Comparison of ENCODE assay signal across 10 cellular contexts in the genomic region with DNA sequence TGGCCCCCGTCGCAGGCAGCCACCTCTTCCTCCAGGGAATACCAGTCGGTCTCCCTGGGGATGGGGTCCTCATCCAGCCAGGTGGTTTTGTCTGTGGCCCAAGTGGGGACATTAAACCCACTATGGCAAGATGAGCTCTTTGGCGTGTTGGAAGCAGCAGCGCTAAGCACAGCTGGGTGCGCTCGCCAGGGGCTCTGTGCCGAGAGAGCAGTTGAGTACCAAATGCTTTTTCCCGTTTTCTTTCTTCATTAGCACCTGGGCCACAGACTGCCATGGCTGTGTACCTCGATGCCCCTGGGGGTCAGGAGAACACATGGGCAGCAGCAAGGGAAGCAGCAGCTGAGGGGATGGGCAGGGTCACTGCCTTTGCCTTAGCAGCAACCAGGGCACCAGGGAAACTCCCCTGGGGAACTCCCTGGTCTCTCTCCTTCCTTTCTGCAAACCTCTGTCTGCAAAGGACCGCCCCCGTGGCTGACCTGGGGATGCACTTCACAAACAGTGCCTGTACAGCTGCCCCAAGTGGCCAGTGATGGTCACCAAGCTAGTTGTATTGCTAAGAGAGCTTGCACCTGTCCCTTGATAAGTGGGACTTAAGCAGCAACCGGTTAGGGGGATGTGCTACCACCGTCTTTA. TPM values are rescaled to one million over a fixed set of nuclear protein-coding genes. Genes with fewer than 3 reads are reported as not detected.
A peak's percentile ranks its signal among the peaks of the same experiment; 100 is the strongest.
DNase-seq lines count a peak whose midpoint lies in the region; ATAC-seq and TF ChIP-seq lines count a peak whose summit lies in the region.
"Had no signal": no experiment of that assay in that cellular context is flagged by ENCODE, and none has a peak within 500 bp of the region (broad histone marks: within the 10 kb centered on the region; RNA-seq: fewer than 3 reads in every experiment).

No MANE protein-coding gene starts in this region.

- CTCF ChIA-PET in CD4-positive, alpha-beta memory T cell (lab: Charles Lee; ENCODE audit: partially characterized antibody), result no interaction called here
- CTCF ChIA-PET in PC-3 (lab: Charles Lee), result no interaction called here

- no TSS peak for BruUV-seq in PC-3 (replicated peaks; lab: Mats Ljungman, UMichigan)

- H3K9me3 ChIP-seq in CD4-positive, alpha-beta memory T cell (ENCODE audit: control insufficient read depth in 1 of 2, low read length in 2 of 2), result no peaks in the 10 kb centered on the region
- no peaks in the 10 kb centered on the region for H3K9me3 ChIP-seq in smooth muscle cell (replicated peaks; ENCODE audit: low read depth)
- H3K9me3 ChIP-seq in PC-3 (ENCODE audit: low read length), result no peaks in the 10 kb centered on the region

- H3K27ac Mint-ChIP-seq in CD4-positive, alpha-beta memory T cell, result peak overlapping the region in 3 of 7 donors; percentile 17 to 47 (median 37)
- H3K27ac Mint-ChIP-seq: nephron had no signal

- H3K4me3 Mint-ChIP-seq in CD4-positive, alpha-beta memory T cell, result no peak overlapping the region
- H3K4me3 Mint-ChIP-seq: nephron had no signal

- intact Hi-C loops in CD4-positive, alpha-beta memory T cell (cut with micrococcal nuclease), result no loop called here
- intact Hi-C loops in PC-3 (cut with micrococcal nuclease), result no loop called here

- H3K4me3 ChIP-seq in CD4-positive, alpha-beta memory T cell (ENCODE audit: low read length in 2 of 2), result no peak overlapping the region
- H3K4me3 ChIP-seq in smooth muscle cell, result no peak overlapping the region
- H3K4me3 ChIP-seq in PC-3 (ENCODE audit: low read length), result no peak overlapping the region
- H3K4me3 ChIP-seq: SK-N-MC had no signal

- H3K79me2 ChIP-seq in smooth muscle cell (ENCODE audit: low read depth), result no peaks in the 10 kb centered on the region
- H3K79me2 ChIP-seq in PC-3 (ENCODE audit: low read length), result no peaks in the 10 kb centered on the region

- ATAC-seq in GM18858 (IDR thresholded peaks at IDR 0.05; ENCODE audit: unreplicated experiment) (peak; percentile 95), HG02763 (IDR thresholded peaks at IDR 0.05; ENCODE audit: unreplicated experiment) (peak; percentile 88), PC-3 (no peak)

- peaks cover 3 to 21% (median 12%) of the 10 kb centered on the region in 4 donors for H3K4me1 Mint-ChIP-seq in CD4-positive, alpha-beta memory T cell
- H3K4me1 Mint-ChIP-seq: nephron had no signal

- H4K20me1 ChIP-seq in smooth muscle cell (ENCODE audit: low read depth), result no peaks in the 10 kb centered on the region
- no peaks in the 10 kb centered on the region for H4K20me1 ChIP-seq in PC-3 (ENCODE audit: low read length)

- H3K9me2 ChIP-seq in PC-3 (replicated peaks; ENCODE audit: low read length), result no peaks in the 10 kb centered on the region

- H3K36me3 Mint-ChIP-seq in CD4-positive, alpha-beta memory T cell, result peaks cover 8 to 10% of the 10 kb centered on the region in 2 donors

- H3K9me3 Mint-ChIP-seq in CD4-positive, alpha-beta memory T cell, result peaks cover 0 to 2% (median 0%) of the 10 kb centered on the region in 8 donors

- H3K4me2 ChIP-seq in smooth muscle cell (no peak overlapping the region), PC-3 (ENCODE audit: low read length) (no peak overlapping the region)

- H3K9ac ChIP-seq in smooth muscle cell (ENCODE audit: low read depth) (no peak overlapping the region), PC-3 (ENCODE audit: low read length) (no peak overlapping the region)

- peak in 4 of 5 donors; percentile 6 to 55 (median 16) for DNase-seq in CD4-positive, alpha-beta memory T cell
- peak; percentile 14 for DNase-seq in SHP77 treated with DMSO at 0.1 percent for 48 hours (lab: John Stamatoyannopoulos, UW)
- DNase-seq in smooth muscle cell (lab: John Stamatoyannopoulos, UW; ENCODE audit: unreplicated experiment), result no peak
- DNase-seq in HUDEP-2 (lab: John Stamatoyannopoulos, UW; ENCODE audit: unreplicated experiment in 76 of 76), result no peak
- no peak for DNase-seq in PC-3
- no peak for DNase-seq in foreskin melanocyte

- H2AFZ ChIP-seq in smooth muscle cell (ENCODE audit: low read depth) (no peak overlapping the region), PC-3 (ENCODE audit: low read length) (no peak overlapping the region)

- no peaks in the 10 kb centered on the region for H3K36me3 ChIP-seq in CD4-positive, alpha-beta memory T cell (ENCODE audit: insufficient read depth, low read length)
- H3K36me3 ChIP-seq in smooth muscle cell (ENCODE audit: low read depth), result no peaks in the 10 kb centered on the region
- no peaks in the 10 kb centered on the region for H3K36me3 ChIP-seq in PC-3 (ENCODE audit: low read depth, low read length)

- peaks cover 11% of the 10 kb centered on the region for H3K4me1 ChIP-seq in CD4-positive, alpha-beta memory T cell (ENCODE audit: insufficient read depth, low read length)
- H3K4me1 ChIP-seq in smooth muscle cell (ENCODE audit: low read depth) (no peaks in the 10 kb centered on the region), PC-3 (ENCODE audit: insufficient read depth, low read length) (no peaks in the 10 kb centered on the region)

- WGBS in smooth muscle cell (ENCODE audit: low lambda C conversion rate), result 97% methylated on average over 14 of the region's 14 CpGs

- no peaks in the 10 kb centered on the region for H3K27me3 Mint-ChIP-seq in CD4-positive, alpha-beta memory T cell

- H3K27ac ChIP-seq in CD4-positive, alpha-beta memory T cell (ENCODE audit: low read depth, low read length), result no peak overlapping the region
- H3K27ac ChIP-seq in smooth muscle cell (ENCODE audit: low read depth) (no peak overlapping the region), PC-3 (ENCODE audit: low read length) (no peak overlapping the region)
- H3K27ac ChIP-seq: SK-N-MC had no signal

- POLR2A ChIA-PET in CD4-positive, alpha-beta memory T cell (lab: Charles Lee; ENCODE audit: partially characterized antibody), result no interaction called here
- POLR2A ChIA-PET in PC-3 (lab: Charles Lee; ENCODE audit: unreplicated experiment), result no interaction called here

- TF ChIP-seq CTCF in smooth muscle cell (IDR thresholded peaks at IDR 0.05; ENCODE audit: borderline replicate concordance, insufficient read depth, poor library complexity, severe bottlenecking), result no peak
- no peak for TF ChIP-seq CTCF in PC-3 (conservative IDR thresholded peaks at IDR 0.05; ENCODE audit: low read depth, low read length)

- H3K27me3 ChIP-seq in CD4-positive, alpha-beta memory T cell (ENCODE audit: insufficient read depth, low read length), result no peaks in the 10 kb centered on the region
- no peaks in the 10 kb centered on the region for H3K27me3 ChIP-seq in smooth muscle cell (ENCODE audit: low read depth)
- H3K27me3 ChIP-seq in PC-3 (ENCODE audit: low read length), result no peaks in the 10 kb centered on the region

- H3F3A ChIP-seq in smooth muscle cell (ENCODE audit: low read depth) (no peaks in the 10 kb centered on the region), PC-3 (ENCODE audit: low read length, unreplicated experiment) (no peaks in the 10 kb centered on the region)

RNA-seq across cellular contexts. Expression of a gene that starts 31.1 kb away (rescaled TPM):
- 1 to 10 TPM; 7.9 to 8.5 TPM for total RNA-seq in CD4-positive, alpha-beta memory T cell
- 1 to 10 TPM; 4.7 to 8.0 TPM for polyA plus RNA-seq in CD4-positive, alpha-beta memory T cell
- total RNA-seq in smooth muscle cell, result 5.8 and 6.0 TPM in 2 replicates
- polyA plus RNA-seq in smooth muscle cell, result 4.3 and 7.7 TPM in 2 replicates
- total RNA-seq in PC-3 (2014; rRNA removed), result 0.17 and 0.91 TPM in 2 replicates

Comparison
In these comparisons a context has a peak if more than half of its experiments do, and no peak if none do; other contexts are left out.
1. DNase-seq: peak in CD4-positive, alpha-beta memory T cell (4 of 5) and SHP77 treated with DMSO at 0.1 percent for 48 hours (single experiment); none in smooth muscle cell (single experiment), HUDEP-2 (0 of 76), PC-3 (single experiment) and foreskin melanocyte (single experiment).